ENCODE assay signal across 8 cellular contexts in the genomic region with DNA sequence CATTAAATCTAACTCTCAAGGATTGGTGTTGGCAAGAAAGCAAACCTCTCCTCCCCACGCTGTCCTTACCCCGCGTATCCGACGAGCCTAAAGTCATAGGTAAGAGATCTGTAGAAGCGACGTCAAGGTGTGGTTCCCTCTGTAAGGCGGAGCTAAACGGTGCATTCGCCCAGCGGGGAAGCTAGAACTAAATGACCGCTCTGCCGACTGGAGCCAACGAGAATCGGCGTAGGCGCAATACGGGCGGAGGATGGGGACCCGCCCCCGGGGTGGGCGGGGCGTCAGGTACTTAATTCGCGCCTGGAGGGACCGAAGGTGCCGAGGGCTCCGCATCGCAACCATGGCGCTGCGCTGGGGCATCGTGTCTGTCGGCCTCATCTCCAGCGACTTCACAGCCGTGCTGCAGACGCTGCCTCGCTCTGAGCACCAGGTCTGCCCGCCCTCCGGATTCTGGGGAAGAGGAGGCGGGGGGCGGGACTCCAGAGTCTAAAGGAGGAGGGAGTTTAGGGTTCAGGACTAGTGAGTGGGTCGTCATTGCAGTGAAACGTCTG. TPM values are rescaled to one million over a fixed set of nuclear protein-coding genes. Genes with fewer than 3 reads are reported as not detected.
DNase-seq lines count a peak whose midpoint lies in the region; TF ChIP-seq lines count a peak whose summit lies in the region.

Gene DHDH (plus strand): TSS at position 318 of the 551 bp plus-strand sequence. CDS start 23 bp downstream, at position 341.

- H3K36me3 Mint-ChIP-seq in CD8-positive, alpha-beta memory T cell, result no peaks in the 10 kb centered on the region
- no peaks in the 10 kb centered on the region; the same call in 1 of the 2 replicates for H3K36me3 Mint-ChIP-seq in HFFc6 (ENCODE audit: low read depth)
- H3K36me3 Mint-ChIP-seq in activated CD4-positive, alpha-beta T cell treated with anti-CD3 and anti-CD28 coated beads, Interleukin-2, amount 10 ng/mL, durations not matched to agents 7 days and 5 days (ENCODE audit: low read depth), result peaks cover 1% of the 10 kb centered on the region

- CTCF ChIA-PET in CD8-positive, alpha-beta memory T cell (lab: Charles Lee), result interaction anchor here (1.0 to 1.7 kb wide), 3 partner anchors 18 to 37 kb away, joined by 3 to 6 read pairs (median 3); no protein-coding TSS in a partner anchor
- CTCF ChIA-PET in activated CD4-positive, alpha-beta T cell treated with anti-CD3 and anti-CD28 coated beads, Interleukin-2, amount 10 ng/mL, durations not matched to agents 7 days and 5 days (lab: Charles Lee), result interaction anchor here (1.2 to 1.6 kb wide), 6 partner anchors 15 to 60 kb away, joined by 3 to 7 read pairs (median 4); partner anchors contain the start of genes GYS1 and RUVBL2

- H3K4me1 ChIP-seq in CD8-positive, alpha-beta memory T cell (ENCODE audit: insufficient read depth, low read length), result peaks cover 12% of the 10 kb centered on the region
- H3K4me1 ChIP-seq in liver (ENCODE audit: control insufficient read depth in 4 of 4, insufficient read depth in 4 of 4, low read length in 3 of 4), result peaks cover 0 to 9% (median 2%) of the 10 kb centered on the region in 4 donors

- H3K4me1 Mint-ChIP-seq in CD8-positive, alpha-beta memory T cell, result peaks cover 9 to 19% (median 12%) of the 10 kb centered on the region in 3 donors
- H3K4me1 Mint-ChIP-seq in HFFc6 (ENCODE audit: low read depth), result peaks cover 11% of the 10 kb centered on the region
- peaks cover 17% of the 10 kb centered on the region for H3K4me1 Mint-ChIP-seq in activated CD4-positive, alpha-beta T cell treated with anti-CD3 and anti-CD28 coated beads, Interleukin-2, amount 10 ng/mL, durations not matched to agents 7 days and 5 days

- no peak for TF ChIP-seq RAD21 in liver (IDR thresholded peaks at IDR 0.05)

- no peaks in the 10 kb centered on the region for H3K27me3 Mint-ChIP-seq in CD8-positive, alpha-beta memory T cell
- H3K27me3 Mint-ChIP-seq in HFFc6 (ENCODE audit: insufficient read depth), result peaks cover 14% of the 10 kb centered on the region
- no peaks in the 10 kb centered on the region for H3K27me3 Mint-ChIP-seq in activated CD4-positive, alpha-beta T cell treated with anti-CD3 and anti-CD28 coated beads, Interleukin-2, amount 10 ng/mL, durations not matched to agents 7 days and 5 days

- TF ChIP-seq CTCF in HFFc6 (IDR thresholded peaks at IDR 0.05) (no peak), liver (IDR thresholded peaks at IDR 0.05; ENCODE audit: low read depth, low read length, missing input control) (no peak)

- no peaks in the 10 kb centered on the region for H3K9me3 Mint-ChIP-seq in CD8-positive, alpha-beta memory T cell
- H3K9me3 Mint-ChIP-seq in HFFc6, result no peaks in the 10 kb centered on the region; the same call in 1 of the 2 replicates
- H3K9me3 Mint-ChIP-seq in activated CD4-positive, alpha-beta T cell treated with anti-CD3 and anti-CD28 coated beads, Interleukin-2, amount 10 ng/mL, durations not matched to agents 7 days and 5 days, result no peaks in the 10 kb centered on the region

- WGBS in liver, result 6% methylated on average over 43 of the region's 43 CpGs

- peak within 1 kb of the TSS in 1 of 2 donors; percentile 19 for H3K9ac ChIP-seq in liver (ENCODE audit: low read depth in 1 of 2, low read length in 2 of 2)

- no peaks in the 10 kb centered on the region for H3K9me3 ChIP-seq in CD8-positive, alpha-beta memory T cell (ENCODE audit: low read length)
- H3K9me3 ChIP-seq in liver (ENCODE audit: control insufficient read depth in 4 of 4, low read length in 3 of 4), result no peaks in the 10 kb centered on the region

- H3K36me3 ChIP-seq in CD8-positive, alpha-beta memory T cell (ENCODE audit: insufficient read depth, low read length), result no peaks in the 10 kb centered on the region
- H3K36me3 ChIP-seq in liver (ENCODE audit: control insufficient read depth in 4 of 4, insufficient read depth in 3 of 4, low read depth in 1 of 4, low read length in 3 of 4), result no peaks in the 10 kb centered on the region

- H3K4me3 Mint-ChIP-seq in CD8-positive, alpha-beta memory T cell, result peak within 1 kb of the TSS; percentile 12 to 90 (median 84)
- H3K4me3 Mint-ChIP-seq in HFFc6, result peak within 1 kb of the TSS; percentile 85
- H3K4me3 Mint-ChIP-seq in activated CD4-positive, alpha-beta T cell treated with anti-CD3 and anti-CD28 coated beads, Interleukin-2, amount 10 ng/mL, durations not matched to agents 7 days and 5 days, result peak within 1 kb of the TSS; percentile 79

- H3K27me3 ChIP-seq in CD8-positive, alpha-beta memory T cell (ENCODE audit: insufficient read depth, low read length, poor library complexity, severe bottlenecking), result no peaks in the 10 kb centered on the region
- H3K27me3 ChIP-seq in liver (ENCODE audit: control insufficient read depth in 4 of 4, insufficient read depth in 4 of 4, low read length in 3 of 4), result peaks cover 0 to 5% (median 0%) of the 10 kb centered on the region in 4 donors

- peak within 1 kb of the TSS; percentile 45 for H3K4me3 ChIP-seq in CD8-positive, alpha-beta memory T cell (ENCODE audit: low read length)
- H3K4me3 ChIP-seq in liver (ENCODE audit: low read depth in 1 of 3, low read length in 3 of 3), result peak within 1 kb of the TSS; percentile 23 to 35 (median 26)

- peak; percentile 78 to 87 (median 82) for DNase-seq in CD8-positive, alpha-beta memory T cell
- DNase-seq in HFFc6 (peak; percentile 9), NCI-H460 (ENCODE audit: extremely low read depth, low read depth) (peak; percentile 41), dedifferentiated amniotic fluid mesenchymal stem cell (ENCODE audit: extremely low spot score) (peak; percentile 26), KG1 (lab: John Stamatoyannopoulos, UW) (no peak)
- DNase-seq in activated CD4-positive, alpha-beta T cell treated with anti-CD3 and anti-CD28 coated beads, Interleukin-2, amount 10 ng/mL, durations not matched to agents 7 days and 5 days, result peak; percentile 92
- peak; percentile 69 for DNase-seq in stimulated activated CD4-positive, alpha-beta T cell treated with anti-CD3 and anti-CD28 coated beads, Interleukin-2, amount 100 ng/mL, for 48 hours

- H3K27ac Mint-ChIP-seq in CD8-positive, alpha-beta memory T cell, result peak within 1 kb of the TSS in 7 of 8 donors; percentile 38 to 87 (median 75)
- no peak within 1 kb of the TSS for H3K27ac Mint-ChIP-seq in HFFc6
- peak within 1 kb of the TSS; percentile 85 for H3K27ac Mint-ChIP-seq in activated CD4-positive, alpha-beta T cell treated with anti-CD3 and anti-CD28 coated beads, Interleukin-2, amount 10 ng/mL, durations not matched to agents 7 days and 5 days

- POLR2A ChIA-PET in CD8-positive, alpha-beta memory T cell (lab: Charles Lee), result interaction anchor here (0.7 to 1.4 kb wide), 3 partner anchors 32 to 60 kb away, joined by 3 to 5 read pairs (median 3); partner anchors contain the start of gene RUVBL2
- POLR2A ChIA-PET in activated CD4-positive, alpha-beta T cell treated with anti-CD3 and anti-CD28 coated beads, Interleukin-2, amount 10 ng/mL, durations not matched to agents 7 days and 5 days (lab: Charles Lee), result interaction anchor here (0.5 to 1.2 kb wide), 3 partner anchors 21 to 123 kb away, joined by 3 to 4 read pairs (median 3); partner anchors contain the start of genes BAX and BCAT2

- H3K27ac ChIP-seq in CD8-positive, alpha-beta memory T cell (ENCODE audit: low read depth, low read length), result peak within 1 kb of the TSS; percentile 18
- no peak within 1 kb of the TSS for H3K27ac ChIP-seq in liver (ENCODE audit: low read depth in 1 of 2, low read length in 2 of 2)

TF ChIP-seq in liver, 16 proteins besides CTCF, POLR2A, EP300 and RAD21:
- TF ChIP-seq HNF4A (conservative IDR thresholded peaks at IDR 0.05), result peak in 1 of 2 donors; percentile 12
- no peak for TF ChIP-seq ATF3 (IDR thresholded peaks at IDR 0.05)
- TF ChIP-seq SP1 (IDR thresholded peaks at IDR 0.05), result peak; percentile 10

RNA-seq across cellular contexts. Expression of gene DHDH, which starts in this region (rescaled TPM):
- under 1 TPM; 0.42 to 0.53 TPM for total RNA-seq in CD8-positive, alpha-beta memory T cell
- 0.31 TPM for polyA plus RNA-seq in CD8-positive, alpha-beta memory T cell
- total RNA-seq in HFFc6 (2021; fragmentation: NEBNext Ultra II Directional; extraction: Animal tissue kit (Norgen Biotek cat#: 25700)), result not detected
- 0.55 TPM in 1 of 2 replicates, not detected in the other for total RNA-seq in NCI-H460 (2014; rRNA removed; shearing (Covaris generic))
- not detected in 2 replicates for polyA plus RNA-seq in NCI-H460 (2014; cell fraction: nucleus; rRNA removed)
- total RNA-seq in activated CD4-positive, alpha-beta T cell treated with anti-CD3 and anti-CD28 coated beads, Interleukin-2, amount 10 ng/mL, durations not matched to agents 7 days and 5 days, result 1 to 10 TPM; 3.1 to 3.2 TPM
- 1 to 10 TPM in 1 of 2 donors, not detected in 1; 1.3 TPM for total RNA-seq in liver
- polyA plus RNA-seq in liver, result under 1 TPM in 1 of 2 donors, not detected in 1; 0.16 TPM

Comparison
In these comparisons a context has a peak if more than half of its experiments do, and no peak if none do; other contexts are left out.
1. Peak in DNase-seq, H3K4me3 ChIP-seq and H3K27ac ChIP-seq in CD8-positive, alpha-beta memory T cell; RNA of the gene not detected or under 1 TPM.
2. Peak in DNase-seq in HFFc6; RNA of the gene not detected or under 1 TPM.
3. Peak in DNase-seq in NCI-H460; RNA of the gene not detected or under 1 TPM.